ENCODE assay signal across 12 cellular contexts in the genomic region with DNA sequence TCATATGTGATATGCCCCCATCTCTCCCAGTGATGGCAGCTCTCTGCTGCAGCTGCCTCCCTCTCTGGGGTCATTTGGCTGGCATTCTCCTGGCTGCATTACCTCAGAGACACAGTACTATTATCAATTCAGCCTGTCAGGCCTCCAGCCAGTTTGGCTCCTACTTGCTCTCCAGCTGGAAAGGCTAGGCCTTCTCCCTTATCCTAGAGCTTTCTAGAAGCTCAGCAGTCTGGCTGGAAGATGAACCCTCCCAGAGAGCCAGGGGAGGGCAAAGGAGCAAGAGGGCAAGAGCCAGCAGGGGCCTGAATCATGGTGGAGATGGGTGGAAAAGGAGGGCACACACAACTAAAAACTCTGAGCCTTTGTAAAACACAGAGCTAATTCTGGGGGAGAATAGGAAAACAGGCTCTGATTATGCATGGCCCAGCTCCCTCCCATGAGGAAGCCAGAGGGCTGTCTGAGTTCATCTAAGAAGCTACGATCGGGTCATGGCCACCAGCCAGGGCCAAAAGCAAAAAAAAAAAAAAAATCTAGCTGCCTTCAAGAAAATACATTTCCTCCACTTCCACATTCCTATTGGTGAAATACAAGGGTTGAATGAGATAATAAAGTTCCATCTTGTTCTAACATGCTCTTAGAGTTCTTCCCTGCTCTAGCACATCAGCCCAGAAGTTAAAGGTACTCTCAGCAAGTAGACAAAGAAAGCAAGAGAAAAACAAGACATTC. TPM values are rescaled to one million over a fixed set of nuclear protein-coding genes. Genes with fewer than 3 reads are reported as not detected.
DNase-seq lines count a peak whose midpoint lies in the region; ATAC-seq, FAIRE-seq and TF ChIP-seq lines count a peak whose summit lies in the region.
"Had no signal": no experiment of that assay in that cellular context is flagged by ENCODE, and none has a peak within 500 bp of the region (broad histone marks: within the 10 kb centered on the region; RNA-seq: fewer than 3 reads in every experiment).

No MANE protein-coding gene starts in this region.

- peak; percentile 16 to 42; a peak in 3 of 4 replicates for TF ChIP-seq RAD21 in K562 (CRISPR knock-in tag; conservative IDR thresholded peaks at IDR 0.05 in 1 of 2, IDR thresholded peaks at IDR 0.05 in 1 of 2)

- no peaks in the 10 kb centered on the region for H3K9me3 Mint-ChIP-seq in activated CD8-positive, alpha-beta memory T cell treated with anti-CD3 and anti-CD28 coated beads, Interleukin-2, amount 10 ng/mL, durations not matched to agents 7 days and 5 days (ENCODE audit: low read depth)
- H3K9me3 Mint-ChIP-seq: naive B cell; T-helper 1 cell treated with Interleukin-12 subunit alpha and Interleukin-12 subunit beta and Interleukin-4 antibody, amounts not matched to agents 30 μg/mL and 1 μg/mL, for 36 hours had no signal

- H3K27ac Mint-ChIP-seq in activated CD8-positive, alpha-beta memory T cell treated with anti-CD3 and anti-CD28 coated beads, Interleukin-2, amount 10 ng/mL, durations not matched to agents 7 days and 5 days, result no peak overlapping the region
- H3K27ac Mint-ChIP-seq: T-helper 1 cell treated with Interleukin-12 subunit alpha and Interleukin-12 subunit beta and Interleukin-4 antibody, amounts not matched to agents 30 μg/mL and 1 μg/mL, for 36 hours had no signal

- H3K4me3 ChIP-seq in K562 (no peak overlapping the region), muscle layer of duodenum (ENCODE audit: low read depth in 1 of 2, low read length in 2 of 2) (no peak overlapping the region), uterus (no peak overlapping the region)

- no peaks in the 10 kb centered on the region for H3K79me2 ChIP-seq in K562 (ENCODE audit: control insufficient read depth, insufficient read depth, low read length)

- TF ChIP-seq CTCF in K562 (IDR thresholded peaks at IDR 0.05 in 2 of 3, conservative IDR thresholded peaks at IDR 0.05 in 1 of 3; ENCODE audit: insufficient read depth in 2 of 3, low read depth in 1 of 3, low read length in 3 of 3) (peak in 1 of 3 experiments; percentile 43; a peak in 2 of 6 replicates), foreskin keratinocyte (conservative IDR thresholded peaks at IDR 0.05) (peak; percentile 18), uterus (IDR thresholded peaks at IDR 0.05) (no peak)

- no peaks in the 10 kb centered on the region for H3K9me1 ChIP-seq in K562 (ENCODE audit: control insufficient read depth, insufficient read depth, low read length)

- no peaks in the 10 kb centered on the region for H3K4me1 Mint-ChIP-seq in activated CD8-positive, alpha-beta memory T cell treated with anti-CD3 and anti-CD28 coated beads, Interleukin-2, amount 10 ng/mL, durations not matched to agents 7 days and 5 days
- H3K4me1 Mint-ChIP-seq: naive B cell had no signal

- H3K36me3 ChIP-seq in K562 (ENCODE audit: control insufficient read depth, insufficient read depth, low read length) (no peaks in the 10 kb centered on the region), muscle layer of duodenum (ENCODE audit: control insufficient read depth in 1 of 2, insufficient read depth in 2 of 2, low read length in 2 of 2) (no peaks in the 10 kb centered on the region), uterus (no peaks in the 10 kb centered on the region)

- no peaks in the 10 kb centered on the region for H3K27me3 Mint-ChIP-seq in activated CD8-positive, alpha-beta memory T cell treated with anti-CD3 and anti-CD28 coated beads, Interleukin-2, amount 10 ng/mL, durations not matched to agents 7 days and 5 days

- no peak for FAIRE-seq in K562 (lab: Jason Lieb, UNC)
- FAIRE-seq: endometrium had no signal

- ATAC-seq in K562 (no peak), foreskin keratinocyte (no peak), GM19351 (IDR thresholded peaks at IDR 0.05; ENCODE audit: unreplicated experiment) (no peak)
- no peak for ATAC-seq in stimulated activated naive CD8-positive, alpha-beta T cell treated with anti-CD3 and anti-CD28 coated beads, Interleukin-15, Interleukin-2, amounts not matched to agents 100 U/mL and 50 U/mL, for 24 hours
- no peak for ATAC-seq in activated CD8-positive, alpha-beta memory T cell treated with anti-CD3 and anti-CD28 coated beads, Interleukin-2, amount 10 ng/mL, durations not matched to agents 7 days and 5 days

- CTCF ChIA-PET in K562 (lab: Yijun Ruan, JAX; ENCODE audit: low intra/inter-chr PET ratio), result interaction anchor here (0.6 to 1.7 kb wide), 3 partner anchors 49 to 381 kb away, joined by 3 to 29 read pairs (median 3); no protein-coding TSS in a partner anchor
- CTCF ChIA-PET in activated CD8-positive, alpha-beta memory T cell treated with anti-CD3 and anti-CD28 coated beads, Interleukin-2, amount 10 ng/mL, durations not matched to agents 7 days and 5 days (lab: Charles Lee), result interaction anchor here (0.6 to 2.1 kb wide), 4 partner anchors 67 to 105 kb away, joined by 3 to 10 read pairs (median 4); no protein-coding TSS in a partner anchor

- POLR2A ChIA-PET in K562 (lab: Yijun Ruan, JAX), result interaction anchor here (0.7 to 2.7 kb wide), 5 partner anchors 8 to 1491 kb away, joined by 3 to 15 read pairs (median 3); a partner anchor contains a TSS

- TF ChIP-seq EP300 in K562 (IDR thresholded peaks at IDR 0.05; ENCODE audit: low read length), result no peak

- H4K20me1 ChIP-seq in K562 (replicated peaks; ENCODE audit: control insufficient read depth, insufficient read depth, low read length), result no peaks in the 10 kb centered on the region

- TF ChIP-seq POLR2A in K562 (conservative IDR thresholded peaks at IDR 0.05) (no peak), uterus (IDR thresholded peaks at IDR 0.05) (no peak)

- no peak overlapping the region for H3K4me3 Mint-ChIP-seq in activated CD8-positive, alpha-beta memory T cell treated with anti-CD3 and anti-CD28 coated beads, Interleukin-2, amount 10 ng/mL, durations not matched to agents 7 days and 5 days
- H3K4me3 Mint-ChIP-seq: naive B cell; T-helper 1 cell treated with Interleukin-12 subunit alpha and Interleukin-12 subunit beta and Interleukin-4 antibody, amounts not matched to agents 30 μg/mL and 1 μg/mL, for 36 hours had no signal

- peak overlapping the region; percentile 77 for H2AFZ ChIP-seq in K562 (ENCODE audit: low read depth, low read length)

- no peaks in the 10 kb centered on the region for H3K36me3 Mint-ChIP-seq in activated CD8-positive, alpha-beta memory T cell treated with anti-CD3 and anti-CD28 coated beads, Interleukin-2, amount 10 ng/mL, durations not matched to agents 7 days and 5 days
- H3K36me3 Mint-ChIP-seq: naive B cell had no signal

- H3K9me3 ChIP-seq in K562 (replicated peaks; ENCODE audit: control insufficient read depth, insufficient read depth, low read depth, low read length) (no peaks in the 10 kb centered on the region), muscle layer of duodenum (ENCODE audit: control insufficient read depth in 1 of 2, low read length in 2 of 2) (no peaks in the 10 kb centered on the region), uterus (no peaks in the 10 kb centered on the region)

- H3K4me2 ChIP-seq in K562 (ENCODE audit: insufficient read depth, low read length), result peak overlapping the region; percentile 10; the same call in 1 of the 2 replicates

- H3K27me3 ChIP-seq in K562 (ENCODE audit: control insufficient read depth in 2 of 2, insufficient read depth in 2 of 2, low read length in 2 of 2) (no peaks in the 10 kb centered on the region), foreskin keratinocyte (no peaks in the 10 kb centered on the region), muscle layer of duodenum (ENCODE audit: low read depth, low read length) (no peaks in the 10 kb centered on the region), uterus (no peaks in the 10 kb centered on the region)

- H3K27ac ChIP-seq in K562 (ENCODE audit: extremely low read depth, low read depth, low read length), result no peak overlapping the region
- no peak overlapping the region for H3K27ac ChIP-seq in foreskin keratinocyte
- H3K27ac ChIP-seq in muscle layer of duodenum (ENCODE audit: low read length), result peak overlapping the region; percentile 14
- H3K27ac ChIP-seq in uterus, result peak overlapping the region; percentile 60 to 86

- H3K9ac ChIP-seq in K562 (ENCODE audit: insufficient read depth in 1 of 2, low read depth in 2 of 2, low read length in 2 of 2), result peak overlapping the region in 1 of 2 experiments; percentile 32; a peak in 1 of 4 replicates

- intact Hi-C loops in K562 (cut with micrococcal nuclease), result loop anchor here (1.0 kb wide), 1 partner anchor 50 kb away; no protein-coding TSS in a partner anchor
- intact Hi-C loops in uterus (cut with DNase I; ENCODE audit: low total_unique reads), result no loop called here

- 40% methylated on average over 2 of the region's 2 CpGs for WGBS in K562 (ENCODE audit: insufficient coverage, low coverage, missing lambda C conversion rate)

- in situ Hi-C loops in K562 (cut with MboI), result no loop called here

- DNase-seq in K562 (ENCODE audit: extremely low read depth in 1 of 4, low spot score in 3 of 4) (no peak), foreskin keratinocyte (peak in 1 of 2 donors; percentile 58), uterus (peak; percentile 52 to 61)
- DNase-seq in stimulated activated naive CD8-positive, alpha-beta T cell treated with anti-CD3 and anti-CD28 coated beads, Interleukin-15, Interleukin-2, amounts not matched to agents 100 U/mL and 50 U/mL, for 24 hours, result no peak
- no peak for DNase-seq in activated CD8-positive, alpha-beta memory T cell treated with anti-CD3 and anti-CD28 coated beads, Interleukin-2, amount 10 ng/mL, durations not matched to agents 7 days and 5 days
- DNase-seq: activated T-cell treated with anti-CD3 and anti-CD28 coated beads, Interleukin-2, amount 50 U/mL, for 1 hour; naive B cell had no signal

- BruUV-seq in K562 (replicated peaks; lab: Mats Ljungman, UMichigan), result no TSS peak

- H3K4me1 ChIP-seq in K562 (replicated peaks in 1 of 2; ENCODE audit: control insufficient read depth in 2 of 2, insufficient read depth in 2 of 2, low read length in 2 of 2), result peaks cover 37 to 66% of the 10 kb centered on the region in 2 experiments
- H3K4me1 ChIP-seq in foreskin keratinocyte, result peaks cover 29% of the 10 kb centered on the region
- H3K4me1 ChIP-seq in muscle layer of duodenum (ENCODE audit: control insufficient read depth in 1 of 2, insufficient read depth in 2 of 2, low read length in 2 of 2), result peaks cover 17 to 30% of the 10 kb centered on the region in 2 donors
- H3K4me1 ChIP-seq in uterus, result peaks cover 6 to 12% of the 10 kb centered on the region in 2 donors

RNA-seq across cellular contexts. Expression of a gene that starts 8.8 kb away (rescaled TPM):
- total RNA-seq in K562 (2011; cell fraction: chromatin; rRNA removed; ENCODE audit: low replicate concordance), result 1.1 and 1.9 TPM in 2 replicates
- total RNA-seq in K562 (2011; cell fraction: nucleolus; rRNA removed), result 1.8 and 2.0 TPM in 2 replicates
- 1.2 TPM in 2 replicates for total RNA-seq in K562 (2011; cell fraction: nucleoplasm; rRNA removed)
- total RNA-seq in K562 (2014; rRNA removed) (0.91 and 1.0 TPM in 2 replicates), K562 (2014; rRNA removed; fragmentation: Illumina TruSeq; extraction: Trizol) (0.61 and 1.3 TPM in 2 replicates), K562 (2015; rRNA removed; fragmentation: Illumina TruSeq; extraction: Trizol) (0.91 and 0.94 TPM in 2 replicates), K562 (2021) (1.3 and 1.9 TPM in 2 replicates), foreskin keratinocyte (1,286 and 1,603 TPM in 2 replicates), uterus (10 to 100 TPM in 1 of 4 donors, under 1 TPM in 2, not detected in 1; under 0.01 to 17.4 (median 0.37) TPM)
- polyA plus RNA-seq in K562 (2011; rRNA removed) (0.42 and 0.72 TPM in 2 replicates), K562 (2014; fragmentation: Illumina TruSeq; extraction: Trizol) (0.67 and 0.97 TPM in 2 replicates), K562 (2014; fragmentation: Nextera tagmentation; extraction: Ambion mirVana) (under 1 TPM; 0.08 to 0.21 TPM), K562 (2014; rRNA removed) (1.0 and 3.1 TPM in 2 replicates), foreskin keratinocyte (823 and 1,080 TPM in 2 replicates)
- polyA plus RNA-seq in K562 (2011; cell fraction: cytosol; rRNA removed), result 0.86 and 1.2 TPM in 2 replicates
- polyA plus RNA-seq in K562 (2011; cell fraction: nucleus; rRNA removed), result 0.73 and 1.2 TPM in 2 replicates
- 2.0 and 6.6 TPM in 2 replicates for polyA plus RNA-seq in K562 (2012)
- polyA minus RNA-seq in K562 (2011; rRNA and poly(A)+ RNA removed), result 0.18 and 0.87 TPM in 2 replicates
- polyA minus RNA-seq in K562 (2011; cell fraction: cytosol; rRNA and poly(A)+ RNA removed), result 1.0 and 5.0 TPM in 2 replicates
- polyA minus RNA-seq in K562 (2011; cell fraction: nucleus; rRNA and poly(A)+ RNA removed), result 0.81 and 1.4 TPM in 2 replicates
- total RNA-seq in activated CD8-positive, alpha-beta memory T cell treated with anti-CD3 and anti-CD28 coated beads, Interleukin-2, amount 10 ng/mL, durations not matched to agents 7 days and 5 days, result 1 to 10 TPM; 1.3 to 2.5 TPM

RNA-seq across cellular contexts. Expression of a gene that starts 31.8 kb away (rescaled TPM):
- not detected in 2 replicates for total RNA-seq in K562 (2011; cell fraction: chromatin; rRNA removed; ENCODE audit: low replicate concordance)
- 0.50 and 0.79 TPM in 2 replicates for total RNA-seq in K562 (2011; cell fraction: nucleolus; rRNA removed)
- total RNA-seq in K562 (2011; cell fraction: nucleoplasm; rRNA removed), result 0.66 TPM in 1 of 2 replicates, not detected in the other
- total RNA-seq in K562 (2014; rRNA removed) (60.4 and 79.0 TPM in 2 replicates), K562 (2014; rRNA removed; fragmentation: Illumina TruSeq; extraction: Trizol) (10.6 and 11.4 TPM in 2 replicates), K562 (2015; rRNA removed; fragmentation: Illumina TruSeq; extraction: Trizol) (4.2 and 5.6 TPM in 2 replicates), K562 (2021) (37.4 and 39.5 TPM in 2 replicates), foreskin keratinocyte (19.7 and 24.0 TPM in 2 replicates), uterus (10 to 100 TPM in 1 of 4 donors, 1 to 10 TPM in 1, not detected in 2; 4.5 to 13.2 TPM)
- polyA plus RNA-seq in K562 (2011; rRNA removed) (0.18 and 0.30 TPM in 2 replicates), K562 (2014; fragmentation: Illumina TruSeq; extraction: Trizol) (11.7 and 24.0 TPM in 2 replicates), K562 (2014; fragmentation: Nextera tagmentation; extraction: Ambion mirVana) (1 to 10 TPM; 4.9 to 8.9 TPM), K562 (2014; rRNA removed) (65.6 and 70.4 TPM in 2 replicates), foreskin keratinocyte (22.5 and 29.7 TPM in 2 replicates)
- 0.13 and 0.39 TPM in 2 replicates for polyA plus RNA-seq in K562 (2011; cell fraction: cytosol; rRNA removed)
- 0.18 TPM in 1 of 2 replicates, not detected in the other for polyA plus RNA-seq in K562 (2011; cell fraction: nucleus; rRNA removed)
- polyA plus RNA-seq in K562 (2012), result 21.3 and 213 TPM in 2 replicates
- polyA minus RNA-seq in K562 (2011; rRNA and poly(A)+ RNA removed), result not detected in 2 replicates
- not detected in 2 replicates for polyA minus RNA-seq in K562 (2011; cell fraction: cytosol; rRNA and poly(A)+ RNA removed)
- polyA minus RNA-seq in K562 (2011; cell fraction: nucleus; rRNA and poly(A)+ RNA removed), result not detected in 2 replicates
- 1 to 10 TPM in 1 of 2 experiments, under 1 TPM in 1; 0.70 to 1.5 TPM for total RNA-seq in activated CD8-positive, alpha-beta memory T cell treated with anti-CD3 and anti-CD28 coated beads, Interleukin-2, amount 10 ng/mL, durations not matched to agents 7 days and 5 days

RNA-seq across cellular contexts. Expression of a gene that starts 59.9 kb away (rescaled TPM):
- total RNA-seq in K562 (2011; cell fraction: chromatin; rRNA removed; ENCODE audit: low replicate concordance), result not detected in 2 replicates
- not detected in 2 replicates for total RNA-seq in K562 (2011; cell fraction: nucleolus; rRNA removed)
- total RNA-seq in K562 (2011; cell fraction: nucleoplasm; rRNA removed), result not detected in 2 replicates
- total RNA-seq in K562 (2014; rRNA removed) (not detected in 2 replicates), K562 (2014; rRNA removed; fragmentation: Illumina TruSeq; extraction: Trizol) (not detected in 2 replicates), K562 (2015; rRNA removed; fragmentation: Illumina TruSeq; extraction: Trizol) (not detected in 2 replicates), K562 (2021) (not detected in 2 replicates), foreskin keratinocyte (not detected in 2 replicates), uterus (1 to 10 TPM in 1 of 4 donors, under 1 TPM in 1, not detected in 2; 0.43 to 5.6 TPM)
- polyA plus RNA-seq in K562 (2011; rRNA removed) (not detected in 2 replicates), K562 (2014; fragmentation: Illumina TruSeq; extraction: Trizol) (not detected in 2 replicates), K562 (2014; fragmentation: Nextera tagmentation; extraction: Ambion mirVana) (not detected), K562 (2014; rRNA removed) (not detected in 2 replicates), foreskin keratinocyte (not detected in 2 replicates)
- not detected in 2 replicates for polyA plus RNA-seq in K562 (2011; cell fraction: cytosol; rRNA removed)
- not detected in 2 replicates for polyA plus RNA-seq in K562 (2011; cell fraction: nucleus; rRNA removed)
- not detected in 2 replicates for polyA plus RNA-seq in K562 (2012)
- not detected in 2 replicates for polyA minus RNA-seq in K562 (2011; rRNA and poly(A)+ RNA removed)
- polyA minus RNA-seq in K562 (2011; cell fraction: cytosol; rRNA and poly(A)+ RNA removed), result not detected in 2 replicates
- not detected in 2 replicates for polyA minus RNA-seq in K562 (2011; cell fraction: nucleus; rRNA and poly(A)+ RNA removed)
- total RNA-seq in activated CD8-positive, alpha-beta memory T cell treated with anti-CD3 and anti-CD28 coated beads, Interleukin-2, amount 10 ng/mL, durations not matched to agents 7 days and 5 days, result not detected
- total RNA-seq: Daoy had no signal

Comparison
In these comparisons a context has a peak if more than half of its experiments do, and no peak if none do; other contexts are left out.
1. DNase-seq: peak in uterus (2 of 2); none in K562 (0 of 4), stimulated activated naive CD8-positive, alpha-beta T cell treated with anti-CD3 and anti-CD28 coated beads, Interleukin-15, Interleukin-2, amounts not matched to agents 100 U/mL and 50 U/mL, for 24 hours (single experiment) and activated CD8-positive, alpha-beta memory T cell treated with anti-CD3 and anti-CD28 coated beads, Interleukin-2, amount 10 ng/mL, durations not matched to agents 7 days and 5 days (single experiment).
2. H3K27ac ChIP-seq: peak in muscle layer of duodenum (single experiment) and uterus (2 of 2); none in K562 (single experiment) and foreskin keratinocyte (single experiment).
3. RNA of a gene that starts 8.8 kb away (total RNA-seq): 1,286 to 1,603 TPM in foreskin keratinocyte; 1.3 to 2.5 TPM in activated CD8-positive, alpha-beta memory T cell treated with anti-CD3 and anti-CD28 coated beads, Interleukin-2, amount 10 ng/mL, durations not matched to agents 7 days and 5 days, 0.61 to 2.0 TPM in K562 and under 0.01 to 17.4 TPM in uterus; every median in the first group is over 10 times any median in the second.